1 cellular context compared by ENCODE assay signal in genomic region chr10:61063035-61063434, GRCh38.
A peak's percentile ranks its signal among the peaks of the same experiment; 100 is the strongest.
TF ChIP-seq lines count a peak whose summit lies in the region.

No MANE protein-coding gene starts in this region.

TF ChIP-seq in HepG2, 621 proteins besides CTCF, POLR2A, EP300 and RAD21 (continued from another document and continues in another):
- TF ChIP-seq KIAA2018 (CRISPR knock-in tag; IDR thresholded peaks at IDR 0.05; ENCODE audit: borderline replicate concordance) (no peak), ZFP1 (CRISPR knock-in tag; IDR thresholded peaks at IDR 0.05) (peak; percentile 90), ZNF75D (CRISPR knock-in tag; IDR thresholded peaks at IDR 0.05; ENCODE audit: borderline replicate concordance) (no peak), ZXDC (CRISPR knock-in tag; IDR thresholded peaks at IDR 0.05) (no peak), MTF2 (CRISPR knock-in tag; IDR thresholded peaks at IDR 0.05; ENCODE audit: borderline replicate concordance) (no peak), ZC3H13 (CRISPR knock-in tag; IDR thresholded peaks at IDR 0.05) (no peak), FOXP4 (CRISPR knock-in tag; IDR thresholded peaks at IDR 0.05) (peak; percentile 98), ZNF770 (CRISPR knock-in tag; IDR thresholded peaks at IDR 0.05) (no peak), PRDM4 (CRISPR knock-in tag; IDR thresholded peaks at IDR 0.05; ENCODE audit: borderline replicate concordance) (no peak), ZNF569 (CRISPR knock-in tag; IDR thresholded peaks at IDR 0.05; ENCODE audit: borderline replicate concordance) (no peak), PHF5A (CRISPR knock-in tag; IDR thresholded peaks at IDR 0.05; ENCODE audit: low read depth, unreplicated experiment) (peak; percentile 48), PRDM15 (CRISPR knock-in tag; IDR thresholded peaks at IDR 0.05) (no peak), THAP9 (CRISPR knock-in tag; IDR thresholded peaks at IDR 0.05; ENCODE audit: borderline replicate concordance) (no peak), SIN3A (IDR thresholded peaks at IDR 0.05; ENCODE audit: borderline replicate concordance, low read depth, low read length) (no peak), ZNF572 (CRISPR knock-in tag; IDR thresholded peaks at IDR 0.05) (no peak), RFXAP (CRISPR knock-in tag; IDR thresholded peaks at IDR 0.05; ENCODE audit: borderline replicate concordance) (peak; percentile 62; the same call in 1 of the 2 replicates), U2AF2 (IDR thresholded peaks at IDR 0.05; ENCODE audit: low read depth, low read length) (no peak), THYN1 (CRISPR knock-in tag; IDR thresholded peaks at IDR 0.05; ENCODE audit: borderline replicate concordance, low read depth) (no peak), SRY (CRISPR knock-in tag; IDR thresholded peaks at IDR 0.05) (no peak), ATF5 (CRISPR knock-in tag; IDR thresholded peaks at IDR 0.05; ENCODE audit: low read depth) (no peak)
